Comparison of ENCODE assay signal across 18 cellular contexts in the genomic region with DNA sequence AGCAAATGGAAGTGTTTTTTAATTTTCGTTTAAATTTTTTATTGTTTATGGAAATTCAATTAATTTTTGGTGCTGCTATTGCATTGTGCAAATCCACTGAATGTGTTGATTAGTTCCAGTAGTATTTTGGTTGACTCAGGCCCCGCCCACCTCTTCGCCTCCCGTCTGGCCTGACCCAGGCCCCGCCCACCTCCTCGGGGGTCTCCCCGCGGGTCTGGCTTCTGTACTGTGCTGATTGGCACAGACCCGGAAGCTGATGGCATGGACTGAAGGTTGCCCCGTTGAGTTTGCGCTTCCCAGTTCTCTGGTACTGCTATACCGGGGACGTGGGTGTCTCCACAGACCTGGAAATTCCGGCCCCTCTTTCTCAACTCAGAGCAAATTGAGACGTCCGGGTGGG. TPM values are rescaled to one million over a fixed set of nuclear protein-coding genes. Genes with fewer than 3 reads are reported as not detected.
DNase-seq lines count a peak whose midpoint lies in the region; ATAC-seq and TF ChIP-seq lines count a peak whose summit lies in the region.
"Had no signal": no experiment of that assay in that cellular context is flagged by ENCODE, and none has a peak within 500 bp of the region (broad histone marks: within the 10 kb centered on the region; RNA-seq: fewer than 3 reads in every experiment).

No MANE protein-coding gene starts in this region.

- ATAC-seq in Right ventricle myocardium inferior = no peak
- peak; percentile 79 for ATAC-seq in sciatic nerve
- no peak for ATAC-seq in activated CD8-positive, alpha-beta T cell treated with anti-CD3 and anti-CD28 coated beads for 36 hours
- ATAC-seq: HepG2 had no signal

- H3K36me3 Mint-ChIP-seq in activated CD8-positive, alpha-beta T cell treated with anti-CD3 and anti-CD28 coated beads for 36 hours (ENCODE audit: low read depth) = peaks cover 82% of the 10 kb centered on the region

- H3K9ac ChIP-seq in iPS-15b (ENCODE audit: low read depth, low read length) = no peak overlapping the region
- H3K9ac ChIP-seq: BLaER1 had no signal

- CTCF ChIA-PET in activated CD8-positive, alpha-beta T cell treated with anti-CD3 and anti-CD28 coated beads for 36 hours (lab: Charles Lee) = no interaction called here

- TF ChIP-seq CTCF in left ventricle myocardium inferior (IDR thresholded peaks at IDR 0.05; ENCODE audit: borderline replicate concordance) = no peak
- no peak for TF ChIP-seq CTCF in activated CD8-positive, alpha-beta T cell treated with anti-CD3 and anti-CD28 coated beads for 36 hours (IDR thresholded peaks at IDR 0.05)

- POLR2A ChIA-PET in activated CD8-positive, alpha-beta T cell treated with anti-CD3 and anti-CD28 coated beads for 36 hours (lab: Charles Lee) = no interaction called here

- H3K27ac ChIP-seq in left ventricle myocardium inferior (replicated peaks) = no peak overlapping the region
- H3K27ac ChIP-seq: BLaER1 had no signal

- no peaks in the 10 kb centered on the region for H3K27me3 Mint-ChIP-seq in activated CD8-positive, alpha-beta T cell treated with anti-CD3 and anti-CD28 coated beads for 36 hours
- H3K27me3 Mint-ChIP-seq: CD8-positive, alpha-beta memory T cell had no signal

- H3K36me3 ChIP-seq in left ventricle myocardium inferior (peaks cover 69% of the 10 kb centered on the region), iPS-15b (ENCODE audit: control insufficient read depth, insufficient read depth, low read length) (peaks cover 21% of the 10 kb centered on the region)

- no peaks in the 10 kb centered on the region for H3K4me1 ChIP-seq in left ventricle myocardium inferior
- H3K4me1 ChIP-seq in iPS-15b (ENCODE audit: control insufficient read depth, insufficient read depth, low read length) = no peaks in the 10 kb centered on the region
- H3K4me1 ChIP-seq: BLaER1 had no signal

- H3K9me3 ChIP-seq in left ventricle myocardium inferior (replicated peaks) = peaks cover 19% of the 10 kb centered on the region
- H3K9me3 ChIP-seq in iPS-15b (ENCODE audit: control insufficient read depth, insufficient read depth, low read length) = no peaks in the 10 kb centered on the region

- peaks cover 36% of the 10 kb centered on the region for H3K9me3 Mint-ChIP-seq in activated CD8-positive, alpha-beta T cell treated with anti-CD3 and anti-CD28 coated beads for 36 hours

- H3K27me3 ChIP-seq in left ventricle myocardium inferior (ENCODE audit: low read depth) (no peaks in the 10 kb centered on the region), iPS-15b (ENCODE audit: control insufficient read depth, insufficient read depth, low read length) (no peaks in the 10 kb centered on the region)
- H3K27me3 ChIP-seq: BLaER1 had no signal

- peak overlapping the region; percentile 48 for H3K4me3 ChIP-seq in left ventricle myocardium inferior
- peak overlapping the region; percentile 22 for H3K4me3 ChIP-seq in iPS-15b (ENCODE audit: low read depth, low read length)
- H3K4me3 ChIP-seq: BLaER1 had no signal

- intact Hi-C loops in left ventricle myocardium inferior (cut with micrococcal nuclease) = no loop called here
- intact Hi-C loops in Right ventricle myocardium inferior (cut with DNase I) = no loop called here
- intact Hi-C loops in sciatic nerve (cut with DNase I) = no loop called here
- intact Hi-C loops in activated CD8-positive, alpha-beta T cell treated with anti-CD3 and anti-CD28 coated beads for 36 hours (cut with micrococcal nuclease) = no loop called here

- H3K4me3 Mint-ChIP-seq in activated CD8-positive, alpha-beta T cell treated with anti-CD3 and anti-CD28 coated beads for 36 hours = no peak overlapping the region
- H3K4me3 Mint-ChIP-seq: CD8-positive, alpha-beta memory T cell had no signal

- no peak for DNase-seq in left ventricle myocardium inferior
- DNase-seq in Right ventricle myocardium inferior (ENCODE audit: missing footprints) = no peak
- DNase-seq in sciatic nerve (ENCODE audit: low spot score) = no peak
- no peak for DNase-seq in effector CD8-positive, alpha-beta T cell (lab: John Stamatoyannopoulos, UW)
- DNase-seq in activated CD8-positive, alpha-beta T cell treated with anti-CD3 and anti-CD28 coated beads for 36 hours = no peak
- no peak for DNase-seq in NCI-H748 (lab: John Stamatoyannopoulos, UW; ENCODE audit: unreplicated experiment)
- no peak for DNase-seq in NAMALWA (ENCODE audit: low spot score)
- DNase-seq: 8988T; CD8-positive, alpha-beta memory T cell; DND-41; MM.1S; NCI-H1105 treated with DMSO at 0.1 percent for 48 hours; NCI-H187 treated with DMSO at 0.1 percent for 48 hours; NCI-H82; SIG-M5 had no signal

- no peak overlapping the region for H3K27ac Mint-ChIP-seq in activated CD8-positive, alpha-beta T cell treated with anti-CD3 and anti-CD28 coated beads for 36 hours

- no peaks in the 10 kb centered on the region for H3K4me1 Mint-ChIP-seq in activated CD8-positive, alpha-beta T cell treated with anti-CD3 and anti-CD28 coated beads for 36 hours (ENCODE audit: low read depth)

RNA-seq across cellular contexts. Expression of a gene that starts 14.6 kb away (rescaled TPM):
- total RNA-seq in left ventricle myocardium inferior (18.4 TPM), Right ventricle myocardium inferior (16.6 TPM), sciatic nerve (22.4 TPM)
- 10 to 100 TPM; 21.1 to 23.0 TPM for total RNA-seq in activated CD8-positive, alpha-beta T cell treated with anti-CD3 and anti-CD28 coated beads for 36 hours

RNA-seq across cellular contexts. Expression of a gene that starts 53.5 kb away (rescaled TPM):
- total RNA-seq in left ventricle myocardium inferior (21.1 TPM), Right ventricle myocardium inferior (13.0 TPM), sciatic nerve (68.6 TPM)
- 10 to 100 TPM; 27.4 to 31.1 TPM for total RNA-seq in activated CD8-positive, alpha-beta T cell treated with anti-CD3 and anti-CD28 coated beads for 36 hours

RNA-seq across cellular contexts. Expression of a gene that starts 57.2 kb away (rescaled TPM):
- total RNA-seq in left ventricle myocardium inferior = 34.0 TPM
- total RNA-seq in Right ventricle myocardium inferior = 30.9 TPM
- total RNA-seq in sciatic nerve = 38.1 TPM
- 10 to 100 TPM; 32.4 to 32.5 TPM for total RNA-seq in activated CD8-positive, alpha-beta T cell treated with anti-CD3 and anti-CD28 coated beads for 36 hours
